8 cellular contexts compared by ENCODE assay signal in genomic region chr16:1645914-1646525, GRCh38. TPM values are rescaled to one million over a fixed set of nuclear protein-coding genes. Genes with fewer than 3 reads are reported as not detected.
DNase-seq lines count a peak whose midpoint lies in the region; ATAC-seq and TF ChIP-seq lines count a peak whose summit lies in the region.

No MANE protein-coding gene starts in this region.

- CTCF ChIA-PET in IMR-90 (lab: Yijun Ruan, JAX): no interaction called here

- peak; percentile 60 for ATAC-seq in IMR-90 (ENCODE audit: low read depth)

- peak overlapping the region; percentile 60 for H2AK9ac ChIP-seq in IMR-90 (replicated peaks; ENCODE audit: low read depth, low read length, poor library complexity)

- peak; percentile 47 for DNase-seq in IMR-90
- peak; percentile 50 for DNase-seq in activated CD4-positive, alpha-beta T cell treated with anti-CD3 and anti-CD28 coated beads for 48 hours
- DNase-seq in esophagus squamous epithelium (lab: John Stamatoyannopoulos, UW): no peak
- DNase-seq in stimulated activated CD8-positive, alpha-beta memory T cell treated with anti-CD3 and anti-CD28 coated beads, Interleukin-4, amount 100 ng/mL, for 4 hours (ENCODE audit: low read depth in 2 of 2, low spot score in 1 of 2): peak; percentile 20 to 27
- DNase-seq in NCI-H226: no peak
- DNase-seq in NCI-H1048 (lab: John Stamatoyannopoulos, UW): no peak
- no peak for DNase-seq in NCI-H1105 treated with DMSO at 0.1 percent for 48 hours (lab: John Stamatoyannopoulos, UW)
- no peak for DNase-seq in D341Med (ENCODE audit: low spot score)

- H3K4me2 ChIP-seq in IMR-90 (ENCODE audit: low read depth, low read length): no peak overlapping the region

- H3K9ac ChIP-seq in IMR-90 (ENCODE audit: low read depth, low read length): no peak overlapping the region

- intact Hi-C loops in IMR-90 (cut with micrococcal nuclease): no loop called here
- intact Hi-C loops in esophagus squamous epithelium (cut with DNase I): no loop called here

- no peak overlapping the region for H2AK5ac ChIP-seq in IMR-90 (ENCODE audit: low read depth, low read length)

- dilution Hi-C loops in IMR-90 (cut with HindIII; ENCODE audit: low sequenced_read_pairs, unreplicated experiment): no loop called here

- H3K36me3 ChIP-seq in IMR-90 (ENCODE audit: control insufficient read depth, insufficient read depth, low read length) (peaks cover 52% of the 10 kb centered on the region), esophagus squamous epithelium (peaks cover 20 to 79% (median 27%) of the 10 kb centered on the region in 3 donors)

- H4K5ac ChIP-seq in IMR-90 (ENCODE audit: low read depth, low read length): no peak overlapping the region

- POLR2A ChIA-PET in IMR-90 (lab: Charles Lee; ENCODE audit: unreplicated experiment): no interaction called here

- H3K27ac ChIP-seq in IMR-90 (ENCODE audit: insufficient read depth, low read length) (no peak overlapping the region), esophagus squamous epithelium (peak overlapping the region; percentile 4 to 67 (median 48))

- no peak overlapping the region for H3K56ac ChIP-seq in IMR-90 (ENCODE audit: extremely low read depth, insufficient read depth, low read length)

- H3K4me1 ChIP-seq in IMR-90 (ENCODE audit: control insufficient read depth, insufficient read depth, low read length) (peaks cover 3% of the 10 kb centered on the region; the same call in 1 of the 2 replicates), esophagus squamous epithelium (peaks cover 0 to 29% (median 7%) of the 10 kb centered on the region in 3 donors)

- TF ChIP-seq RAD21 in IMR-90 (IDR thresholded peaks at IDR 0.05; ENCODE audit: low read length): no peak

- no peak overlapping the region for H2AFZ ChIP-seq in IMR-90 (replicated peaks; ENCODE audit: low read length, poor library complexity)

- H2BK120ac ChIP-seq in IMR-90 (ENCODE audit: low read depth, low read length): no peak overlapping the region

- no peaks in the 10 kb centered on the region for H3K27me3 ChIP-seq in IMR-90 (ENCODE audit: control insufficient read depth, insufficient read depth, low read length)
- no peaks in the 10 kb centered on the region for H3K27me3 ChIP-seq in esophagus squamous epithelium

- H3K9me3 ChIP-seq in IMR-90 (ENCODE audit: control insufficient read depth, insufficient read depth, low read length) (no peaks in the 10 kb centered on the region), esophagus squamous epithelium (no peaks in the 10 kb centered on the region)

- WGBS in IMR-90 (ENCODE audit: extremely low coverage in 2 of 2, insufficient read length in 1 of 2), 2 experiments: 85% methylated on average over 6 of the region's 13 CpGs; no CpG with 5 or more reads in 1 of the 2 experiments
- WGBS in esophagus squamous epithelium, 2 donors: 27 to 49% methylated on average over 11 of the region's 13 CpGs

- no TSS peak for BruUV-seq in IMR-90 (replicated peaks; lab: Mats Ljungman, UMichigan)

- H3K9me1 ChIP-seq in IMR-90 (ENCODE audit: insufficient read depth, low read length): peaks cover 20% of the 10 kb centered on the region

- no peak overlapping the region for H2BK20ac ChIP-seq in IMR-90 (ENCODE audit: low read depth, low read length)

- TF ChIP-seq POLR2A in IMR-90 (IDR thresholded peaks at IDR 0.05; ENCODE audit: low read depth, low read length) (no peak), esophagus squamous epithelium (IDR thresholded peaks at IDR 0.05) (no peak)

- in situ Hi-C loops in IMR-90 (cut with MboI; ENCODE audit: low sequenced_read_pairs): no loop called here

- H4K91ac ChIP-seq in IMR-90 (ENCODE audit: insufficient read depth, low read depth, low read length): no peak overlapping the region

- peaks cover 44% of the 10 kb centered on the region for H4K20me1 ChIP-seq in IMR-90 (ENCODE audit: insufficient read depth, low read length)

- 0 out of 2 replicates have a peak overlapping the region, but pooled peaks have one; percentile 66 for H3K23ac ChIP-seq in IMR-90 (ENCODE audit: low read depth, low read length)

- H3K4me3 ChIP-seq in IMR-90 (ENCODE audit: insufficient read depth, low read depth, low read length): no peak overlapping the region
- H3K4me3 ChIP-seq in esophagus squamous epithelium: no peak overlapping the region

- no peak overlapping the region; the same call in 1 of the 2 replicates for H3K4ac ChIP-seq in IMR-90 (ENCODE audit: low read depth, low read length)

- no peak overlapping the region for H2BK15ac ChIP-seq in IMR-90 (ENCODE audit: low read depth, low read length)

- no peak overlapping the region for H3K18ac ChIP-seq in IMR-90 (ENCODE audit: low read depth, low read length)

- no peak overlapping the region for H4K8ac ChIP-seq in IMR-90 (ENCODE audit: low read depth in 2 of 2, low read length in 2 of 2)

- H2BK5ac ChIP-seq in IMR-90 (ENCODE audit: low read depth, low read length, poor library complexity, severe bottlenecking): no peak overlapping the region

- TF ChIP-seq CTCF in IMR-90 (conservative IDR thresholded peaks at IDR 0.05; ENCODE audit: low read depth, low read length) (no peak), esophagus squamous epithelium (IDR thresholded peaks at IDR 0.05) (no peak)

- H3K14ac ChIP-seq in IMR-90 (replicated peaks; ENCODE audit: low read depth, low read length): 0 out of 2 replicates have a peak overlapping the region, but pooled peaks have one; percentile 23

- H3K79me1 ChIP-seq in IMR-90 (ENCODE audit: low read depth in 1 of 2, low read length in 2 of 2): peaks cover 24 to 62% of the 10 kb centered on the region in 2 experiments

TF ChIP-seq in IMR-90, 13 proteins besides CTCF, POLR2A, EP300 and RAD21:
- no peak for TF ChIP-seq SMC3 (IDR thresholded peaks at IDR 0.05; ENCODE audit: low read depth, low read length)
- TF ChIP-seq MAFK (IDR thresholded peaks at IDR 0.05; ENCODE audit: low read depth, low read length): no peak
- TF ChIP-seq USF2 (IDR thresholded peaks at IDR 0.05; ENCODE audit: low read depth, low read length): no peak
- TF ChIP-seq BHLHE40 (IDR thresholded peaks at IDR 0.05; ENCODE audit: low read depth, low read length): 0 out of 2 replicates have a peak, but pooled peaks have one; percentile 16
- TF ChIP-seq NFE2L2 (IDR thresholded peaks at IDR 0.05; ENCODE audit: low read depth, low read length): peak; percentile 25; the same call in 1 of the 2 replicates
- TF ChIP-seq MAZ (IDR thresholded peaks at IDR 0.05; ENCODE audit: borderline replicate concordance, low read depth, low read length): no peak
- TF ChIP-seq CHD1 (IDR thresholded peaks at IDR 0.05; ENCODE audit: low read depth, low read length): no peak
- TF ChIP-seq RFX5 (IDR thresholded peaks at IDR 0.05; ENCODE audit: low read depth, low read length): no peak
- TF ChIP-seq ELK1 (IDR thresholded peaks at IDR 0.05; ENCODE audit: borderline replicate concordance, low read depth, low read length): no peak
- TF ChIP-seq FOS (IDR thresholded peaks at IDR 0.05; ENCODE audit: low read depth, low read length): no peak
- TF ChIP-seq RCOR1 (IDR thresholded peaks at IDR 0.05; ENCODE audit: insufficient replicate concordance, low read length): no peak
- TF ChIP-seq CEBPB (IDR thresholded peaks at IDR 0.05; ENCODE audit: low read depth, low read length): no peak
- TF ChIP-seq MXI1 (IDR thresholded peaks at IDR 0.05; ENCODE audit: borderline replicate concordance, low read depth, low read length): no peak

RNA-seq across cellular contexts. Expression of gene JPT2, which starts 32.1 kb away (rescaled TPM):
- total RNA-seq in IMR-90 (2012; rRNA removed): 40.0 and 48.0 TPM in 2 replicates
- 41.5 and 57.2 TPM in 2 replicates for polyA plus RNA-seq in IMR-90 (2012; rRNA removed)
- polyA plus RNA-seq in IMR-90 (2012; cell fraction: cytosol; rRNA removed): 19.0 and 44.4 TPM in 2 replicates
- 20.0 and 21.0 TPM in 2 replicates for polyA plus RNA-seq in IMR-90 (2012; cell fraction: nucleus; rRNA removed; ENCODE audit: low replicate concordance)
- 10 to 100 TPM; 45.6 to 68.0 (median 48.6) TPM for total RNA-seq in esophagus squamous epithelium

RNA-seq across cellular contexts. Expression of gene CRAMP1, which starts 33.9 kb away (rescaled TPM):
- total RNA-seq in IMR-90 (2012; rRNA removed): 3.2 and 3.9 TPM in 2 replicates
- 11.9 and 12.0 TPM in 2 replicates for polyA plus RNA-seq in IMR-90 (2012; rRNA removed)
- 5.1 and 9.1 TPM in 2 replicates for polyA plus RNA-seq in IMR-90 (2012; cell fraction: cytosol; rRNA removed)
- 37.4 and 49.0 TPM in 2 replicates for polyA plus RNA-seq in IMR-90 (2012; cell fraction: nucleus; rRNA removed; ENCODE audit: low replicate concordance)
- total RNA-seq in esophagus squamous epithelium: 1 to 10 TPM; 5.2 to 9.9 (median 8.0) TPM

RNA-seq across cellular contexts. Expression of gene IFT140, which starts 34.1 kb away (rescaled TPM):
- total RNA-seq in IMR-90 (2012; rRNA removed) (20.3 and 24.2 TPM in 2 replicates), esophagus squamous epithelium (10 to 100 TPM in 1 of 4 donors, 1 to 10 TPM in 3; 3.7 to 12.0 (median 6.8) TPM)
- 8.4 and 9.2 TPM in 2 replicates for polyA plus RNA-seq in IMR-90 (2012; rRNA removed)
- 4.7 and 14.6 TPM in 2 replicates for polyA plus RNA-seq in IMR-90 (2012; cell fraction: cytosol; rRNA removed)
- polyA plus RNA-seq in IMR-90 (2012; cell fraction: nucleus; rRNA removed; ENCODE audit: low replicate concordance): 41.6 and 56.3 TPM in 2 replicates

RNA-seq across cellular contexts. Expression of gene MAPK8IP3, which starts 60.0 kb away (rescaled TPM):
- total RNA-seq in IMR-90 (2012; rRNA removed): 15.6 and 17.0 TPM in 2 replicates
- 69.1 and 73.0 TPM in 2 replicates for polyA plus RNA-seq in IMR-90 (2012; rRNA removed)
- 25.0 and 27.7 TPM in 2 replicates for polyA plus RNA-seq in IMR-90 (2012; cell fraction: cytosol; rRNA removed)
- polyA plus RNA-seq in IMR-90 (2012; cell fraction: nucleus; rRNA removed; ENCODE audit: low replicate concordance): 694 and 1,175 TPM in 2 replicates
- 10 to 100 TPM in 3 of 4 donors, 1 to 10 TPM in 1; 8.6 to 37.6 (median 24.7) TPM for total RNA-seq in esophagus squamous epithelium

Comparison
In these comparisons a context has a peak if more than half of its experiments do, and no peak if none do; other contexts are left out.
1. DNase-seq: peak in IMR-90 (single experiment), activated CD4-positive, alpha-beta T cell treated with anti-CD3 and anti-CD28 coated beads for 48 hours (single experiment) and stimulated activated CD8-positive, alpha-beta memory T cell treated with anti-CD3 and anti-CD28 coated beads, Interleukin-4, amount 100 ng/mL, for 4 hours (2 of 2); none in esophagus squamous epithelium (single experiment), NCI-H226 (single experiment), NCI-H1048 (single experiment), NCI-H1105 treated with DMSO at 0.1 percent for 48 hours (single experiment) and D341Med (single experiment).